ENCODE assay signal across 21 cellular contexts in the genomic region with DNA sequence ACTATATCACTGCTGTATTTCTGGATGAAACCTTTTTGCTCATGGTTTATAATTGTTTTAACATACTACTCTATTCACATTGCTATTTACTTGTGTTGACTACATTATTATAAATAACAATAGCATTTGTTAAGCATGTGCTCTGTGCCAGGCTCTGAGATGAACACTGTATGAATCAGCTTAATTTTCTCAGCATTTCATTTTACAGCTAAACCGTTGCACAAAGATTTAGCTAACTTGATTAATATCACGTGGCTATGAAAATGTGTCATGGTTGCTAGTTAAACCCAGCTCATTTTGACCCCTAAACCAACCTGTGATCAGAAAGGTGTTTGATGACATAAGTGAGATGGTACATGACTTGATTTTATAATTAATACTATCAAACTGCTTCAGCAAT.
DNase-seq lines count a peak whose midpoint lies in the region; ATAC-seq and TF ChIP-seq lines count a peak whose summit lies in the region.
"Had no signal": no experiment of that assay in that cellular context is flagged by ENCODE, and none has a peak within 500 bp of the region (broad histone marks: within the 10 kb centered on the region; RNA-seq: fewer than 3 reads in every experiment).

No MANE protein-coding gene starts in this region.

- H3K9me3 ChIP-seq in PC-3 (ENCODE audit: low read length), result no peaks in the 10 kb centered on the region
- H3K9me3 ChIP-seq in mucosa of descending colon, result no peaks in the 10 kb centered on the region
- H3K9me3 ChIP-seq: prostate gland, SJSA1, upper lobe of right lung had no signal

- ATAC-seq in PC-3, result no peak
- ATAC-seq in mucosa of descending colon, result no peak
- ATAC-seq: activated naive CD4-positive, alpha-beta T cell treated with anti-CD3 and anti-CD28 coated beads, Interleukin-2, amount 50 U/mL, for 72 hours; activated T-cell treated with anti-CD3 and anti-CD28 coated beads, Interleukin-2, amount 50 U/mL, for 72 hours; stimulated activated memory B cell treated with anti-CD40 and anti-IgM and Interleukin-4, amounts not matched to agents 10 μg/mL and 1 μg/mL and 100 μg/mL, for 72 hours had no signal

- no peaks in the 10 kb centered on the region for H3K27me3 ChIP-seq in PC-3 (ENCODE audit: low read length)
- no peaks in the 10 kb centered on the region for H3K27me3 ChIP-seq in H7 (ENCODE audit: control insufficient read depth, insufficient read depth, low read length)
- H3K27me3 ChIP-seq: SJSA1, upper lobe of right lung had no signal

- H3K79me2 ChIP-seq in PC-3 (ENCODE audit: low read length), result no peaks in the 10 kb centered on the region

- no peaks in the 10 kb centered on the region for H3K9me2 ChIP-seq in PC-3 (replicated peaks; ENCODE audit: low read length)

- TF ChIP-seq CTCF in PC-3 (conservative IDR thresholded peaks at IDR 0.05; ENCODE audit: low read depth, low read length), result no peak
- no peak for TF ChIP-seq CTCF in mucosa of descending colon (IDR thresholded peaks at IDR 0.05)

- intact Hi-C loops in PC-3 (cut with micrococcal nuclease), result no loop called here
- intact Hi-C loops in mucosa of descending colon (cut with DNase I, micrococcal nuclease), result no loop called here

- DNase-seq in AG20443 (ENCODE audit: low spot score) (peak; percentile 37), PC-3 (peak; percentile 11), pons (ENCODE audit: low spot score) (peak; percentile 78), SHP77 (lab: John Stamatoyannopoulos, UW) (no peak), mucosa of descending colon (no peak), H7 (no peak)
- no peak for DNase-seq in stimulated activated CD4-positive, alpha-beta T cell treated with anti-CD3 and anti-CD28 coated beads, Interleukin-4, amount 100 ng/mL, for 4 hours
- DNase-seq: activated CD4-positive, CD25-positive, alpha-beta regulatory T cell; activated CD8-positive, alpha-beta memory T cell treated with anti-CD3 and anti-CD28 coated beads for 24 hours; activated T-cell treated with anti-CD3 and anti-CD28 coated beads, Interleukin-2, amount 50 U/mL, for 72 hours; CD8-positive, alpha-beta memory T cell; NCI-H2171; NCI-H748 treated with DMSO at 0.1 percent for 48 hours; OCI-M1 had no signal

- BruUV-seq in PC-3 (replicated peaks; lab: Mats Ljungman, UMichigan), result no TSS peak

- peaks cover 43% of the 10 kb centered on the region for H3K4me1 ChIP-seq in PC-3 (ENCODE audit: insufficient read depth, low read length)
- no peaks in the 10 kb centered on the region for H3K4me1 ChIP-seq in mucosa of descending colon (ENCODE audit: low read depth)
- H3K4me1 ChIP-seq: prostate gland had no signal

- H3K4me2 ChIP-seq in PC-3 (ENCODE audit: low read length), result peak overlapping the region; percentile 62

- H3K4me3 ChIP-seq in PC-3 (ENCODE audit: low read length), result no peak overlapping the region
- H3K4me3 ChIP-seq in mucosa of descending colon, result no peak overlapping the region
- no peak overlapping the region for H3K4me3 ChIP-seq in H7 (ENCODE audit: insufficient read depth, low read depth, low read length)
- H3K4me3 ChIP-seq: K562, prostate gland, SJSA1, upper lobe of right lung had no signal

- POLR2A ChIA-PET in PC-3 (lab: Charles Lee; ENCODE audit: unreplicated experiment), result interaction anchor here (0.7 kb wide), 1 partner anchor 24 kb away, joined by 3 read pairs; no protein-coding TSS in a partner anchor

- no peak overlapping the region for H3K9ac ChIP-seq in PC-3 (ENCODE audit: low read length)

- H2AFZ ChIP-seq in PC-3 (ENCODE audit: low read length), result no peak overlapping the region

- no peaks in the 10 kb centered on the region for H3F3A ChIP-seq in PC-3 (ENCODE audit: low read length, unreplicated experiment)

- peak overlapping the region; percentile 28; the same call in 1 of the 2 replicates for H3K27ac ChIP-seq in PC-3 (ENCODE audit: low read length)
- H3K27ac ChIP-seq in cingulate gyrus (ENCODE audit: low read depth, low read length), result peak overlapping the region; percentile 98
- H3K27ac ChIP-seq: prostate gland, SJSA1, upper lobe of right lung had no signal

- no peaks in the 10 kb centered on the region for H4K20me1 ChIP-seq in PC-3 (ENCODE audit: low read length)

- H3K36me3 ChIP-seq in PC-3 (ENCODE audit: low read depth, low read length) (no peaks in the 10 kb centered on the region), mucosa of descending colon (ENCODE audit: low read depth) (no peaks in the 10 kb centered on the region), H7 (replicated peaks; ENCODE audit: control insufficient read depth, insufficient read depth, low read length) (no peaks in the 10 kb centered on the region; the same call in 1 of the 2 replicates)
- H3K36me3 ChIP-seq: prostate gland, SJSA1, upper lobe of right lung had no signal

- CTCF ChIA-PET in PC-3 (lab: Charles Lee), result interaction anchor here (0.6 to 1.6 kb wide), 3 partner anchors 37 to 88 kb away, joined by 3 to 4 read pairs (median 3); a partner anchor contains a TSS

Comparison
In these comparisons a context has a peak if more than half of its experiments do, and no peak if none do; other contexts are left out.
1. DNase-seq: peak in AG20443 (single experiment), PC-3 (single experiment) and pons (single experiment); none in SHP77 (0 of 2), stimulated activated CD4-positive, alpha-beta T cell treated with anti-CD3 and anti-CD28 coated beads, Interleukin-4, amount 100 ng/mL, for 4 hours (0 of 2), mucosa of descending colon (0 of 3) and H7 (single experiment).